11 cellular contexts compared by ENCODE assay signal in genomic region chr14:68970736-68971135, GRCh38. TPM values are rescaled to one million over a fixed set of nuclear protein-coding genes. Genes with fewer than 3 reads are reported as not detected.
DNase-seq lines count a peak whose midpoint lies in the region; ATAC-seq and TF ChIP-seq lines count a peak whose summit lies in the region.
"Had no signal": no experiment of that assay in that cellular context is flagged by ENCODE, and none has a peak within 500 bp of the region (broad histone marks: within the 10 kb centered on the region; RNA-seq: fewer than 3 reads in every experiment).

No MANE protein-coding gene starts in this region.

- TF ChIP-seq CTCF in transverse colon (IDR thresholded peaks at IDR 0.05) (no peak), foreskin fibroblast (IDR thresholded peaks at IDR 0.05; ENCODE audit: low read depth, low read length) (no peak)

- no peak overlapping the region for H3K4me3 Mint-ChIP-seq in activated naive CD4-positive, alpha-beta T cell treated with anti-CD3 and anti-CD28 coated beads for 36 hours
- H3K4me3 Mint-ChIP-seq in activated naive CD8-positive, alpha-beta T cell treated with anti-CD3 and anti-CD28 coated beads, Interleukin-2, amount 50 U/mL, for 24 hours = peak overlapping the region; percentile 58

- H3K36me3 ChIP-seq in mucosa of rectum (ENCODE audit: control insufficient read depth in 2 of 2, insufficient read depth in 2 of 2, low read length in 2 of 2) (peaks cover 0 to 9% of the 10 kb centered on the region in 2 donors), transverse colon (no peaks in the 10 kb centered on the region)

- peak overlapping the region; percentile 12 to 45 for H3K27ac ChIP-seq in mucosa of rectum (ENCODE audit: low read depth in 2 of 2, low read length in 2 of 2)
- peak overlapping the region; percentile 93 to 99 (median 96) for H3K27ac ChIP-seq in transverse colon

- TF ChIP-seq POLR2A in transverse colon (IDR thresholded peaks at IDR 0.05) = no peak

- H3K27me3 Mint-ChIP-seq in activated naive CD4-positive, alpha-beta T cell treated with anti-CD3 and anti-CD28 coated beads for 36 hours (ENCODE audit: low read depth) = no peaks in the 10 kb centered on the region
- no peaks in the 10 kb centered on the region for H3K27me3 Mint-ChIP-seq in activated naive CD8-positive, alpha-beta T cell treated with anti-CD3 and anti-CD28 coated beads, Interleukin-2, amount 50 U/mL, for 24 hours

- H3K4me1 Mint-ChIP-seq in activated naive CD4-positive, alpha-beta T cell treated with anti-CD3 and anti-CD28 coated beads for 36 hours (ENCODE audit: low read depth) = peaks cover 81% of the 10 kb centered on the region
- H3K4me1 Mint-ChIP-seq in activated naive CD8-positive, alpha-beta T cell treated with anti-CD3 and anti-CD28 coated beads, Interleukin-2, amount 50 U/mL, for 24 hours = peaks cover 85% of the 10 kb centered on the region

- WGBS in transverse colon (ENCODE audit: low coverage in 1 of 2), 2 donors = 64 to 76% methylated on average over 2 to 5 of the region's 5 CpGs

- H3K4me3 ChIP-seq in mucosa of rectum (ENCODE audit: low read length in 2 of 2) (no peak overlapping the region), transverse colon (no peak overlapping the region), foreskin fibroblast (ENCODE audit: low read depth in 1 of 2, low read length in 2 of 2) (no peak overlapping the region)

- no peak for TF ChIP-seq EP300 in transverse colon (IDR thresholded peaks at IDR 0.05; ENCODE audit: low read depth)

- H3K36me3 Mint-ChIP-seq in activated naive CD4-positive, alpha-beta T cell treated with anti-CD3 and anti-CD28 coated beads for 36 hours (ENCODE audit: low read depth) = peaks cover 37% of the 10 kb centered on the region
- H3K36me3 Mint-ChIP-seq in activated naive CD8-positive, alpha-beta T cell treated with anti-CD3 and anti-CD28 coated beads, Interleukin-2, amount 50 U/mL, for 24 hours (ENCODE audit: low read depth) = peaks cover 43% of the 10 kb centered on the region

- CTCF ChIA-PET in activated naive CD4-positive, alpha-beta T cell treated with anti-CD3 and anti-CD28 coated beads for 36 hours (lab: Charles Lee) = no interaction called here

- no peak overlapping the region for H3K9ac ChIP-seq in mucosa of rectum (ENCODE audit: low read depth in 1 of 2, low read length in 2 of 2)

- H3K9me3 ChIP-seq in mucosa of rectum (ENCODE audit: control insufficient read depth in 2 of 2, low read length in 2 of 2) = no peaks in the 10 kb centered on the region
- H3K9me3 ChIP-seq in transverse colon = no peaks in the 10 kb centered on the region

- peak overlapping the region; percentile 86 for H3K27ac Mint-ChIP-seq in activated naive CD4-positive, alpha-beta T cell treated with anti-CD3 and anti-CD28 coated beads for 36 hours
- H3K27ac Mint-ChIP-seq in activated naive CD8-positive, alpha-beta T cell treated with anti-CD3 and anti-CD28 coated beads, Interleukin-2, amount 50 U/mL, for 24 hours = peak overlapping the region; percentile 86

- intact Hi-C loops in activated naive CD4-positive, alpha-beta T cell treated with anti-CD3 and anti-CD28 coated beads for 36 hours (cut with micrococcal nuclease) = loop anchor here (1.0 to 10.0 kb wide), 2 partner anchors 9 to 686 kb away; partner anchors contain the start of gene ACTN1
- intact Hi-C loops in transverse colon (cut with DNase I; ENCODE audit: low total_unique reads) = no loop called here

- H3K4me1 ChIP-seq in mucosa of rectum (ENCODE audit: control insufficient read depth in 2 of 2, insufficient read depth in 2 of 2, low read length in 2 of 2) = peaks cover 25 to 48% of the 10 kb centered on the region in 2 donors
- H3K4me1 ChIP-seq in transverse colon = peaks cover 47 to 100% (median 76%) of the 10 kb centered on the region in 4 donors

- no peak for DNase-seq in activated naive CD4-positive, alpha-beta T cell treated with anti-CD3 and anti-CD28 coated beads for 36 hours
- no peak for DNase-seq in activated naive CD4-positive, alpha-beta T cell (lab: John Stamatoyannopoulos, UW)
- no peak for DNase-seq in activated naive CD8-positive, alpha-beta T cell treated with anti-CD3 and anti-CD28 coated beads, Interleukin-2, amount 50 U/mL, for 24 hours
- no peak for DNase-seq in transverse colon
- DNase-seq in foreskin fibroblast = no peak
- no peak for DNase-seq in occipital lobe (lab: John Stamatoyannopoulos, UW)
- DNase-seq: left colon, NCI-H2029 had no signal

- in situ Hi-C loops in transverse colon (cut with MboI; ENCODE audit: low pct_ligation_motif_present in 1 of 4, low pct_unique_long_range_greater_than_20kb in 1 of 4, low sequenced_read_pairs in 3 of 4) = no loop called here

- H3K9me3 Mint-ChIP-seq in activated naive CD4-positive, alpha-beta T cell treated with anti-CD3 and anti-CD28 coated beads for 36 hours = peaks cover 22% of the 10 kb centered on the region
- H3K9me3 Mint-ChIP-seq in activated naive CD8-positive, alpha-beta T cell treated with anti-CD3 and anti-CD28 coated beads, Interleukin-2, amount 50 U/mL, for 24 hours = peaks cover 13% of the 10 kb centered on the region

- no peaks in the 10 kb centered on the region for H3K27me3 ChIP-seq in mucosa of rectum (ENCODE audit: control insufficient read depth in 2 of 2, insufficient read depth in 2 of 2, low read length in 2 of 2)
- no peaks in the 10 kb centered on the region for H3K27me3 ChIP-seq in transverse colon

- ATAC-seq in activated naive CD8-positive, alpha-beta T cell treated with anti-CD3 and anti-CD28 coated beads, Interleukin-2, amount 50 U/mL, for 24 hours = no peak
- ATAC-seq in HG03565 (IDR thresholded peaks at IDR 0.05; ENCODE audit: unreplicated experiment) = no peak
- ATAC-seq: left colon, Panc1 had no signal

RNA-seq across cellular contexts. Expression of gene ACTN1, which starts 8.4 kb away (rescaled TPM):
- total RNA-seq in activated naive CD4-positive, alpha-beta T cell treated with anti-CD3 and anti-CD28 coated beads for 36 hours = 10 to 100 TPM; 79.7 to 80.6 TPM
- total RNA-seq in transverse colon (100 to 1,000 TPM; 127 to 403 (median 197) TPM), occipital lobe (12.2 TPM)
